Comparison of ENCODE assay signal across 1 cellular context in the genomic region with DNA sequence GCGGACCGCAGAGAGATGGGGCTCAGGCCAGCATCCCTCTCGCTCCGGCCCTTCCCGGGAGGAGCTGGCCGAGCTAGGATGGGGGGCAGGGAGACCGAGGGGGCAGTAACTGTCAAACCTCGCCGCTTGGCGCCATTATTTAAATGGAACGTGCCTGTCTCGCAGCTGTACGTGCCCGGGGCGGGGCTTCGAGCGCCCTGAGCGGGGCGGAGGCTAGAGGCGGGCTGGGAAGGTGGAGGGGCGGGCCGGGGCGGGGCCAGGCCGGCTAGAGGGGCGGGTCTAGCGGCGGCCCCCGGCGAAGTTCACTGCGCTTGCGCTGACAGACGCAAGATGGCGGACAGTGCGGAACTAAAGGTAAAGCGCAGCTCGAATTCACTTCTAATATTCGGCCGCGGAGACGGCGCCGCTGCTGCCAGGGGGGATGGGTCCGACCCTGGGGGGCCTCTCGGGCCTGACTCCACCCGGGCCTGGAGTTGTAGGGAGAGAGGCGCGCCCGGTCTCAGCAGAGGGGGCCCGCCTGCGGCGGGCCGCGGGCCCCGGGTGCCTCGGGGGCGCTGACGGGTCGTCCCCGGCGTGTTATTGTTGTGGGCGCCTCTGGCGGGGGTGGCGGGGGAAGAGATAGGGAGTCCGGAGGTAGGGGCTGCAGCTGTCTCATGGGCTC.
TF ChIP-seq lines count a peak whose summit lies in the region.

A gene (plus strand): TSS at position 319 of the 661 bp plus-strand sequence. CDS start 12 bp downstream, at position 331.

TF ChIP-seq in HepG2, 621 proteins besides CTCF, POLR2A, EP300 and RAD21 (continued from another document and continues in another):
- TF ChIP-seq, protein P1, sequence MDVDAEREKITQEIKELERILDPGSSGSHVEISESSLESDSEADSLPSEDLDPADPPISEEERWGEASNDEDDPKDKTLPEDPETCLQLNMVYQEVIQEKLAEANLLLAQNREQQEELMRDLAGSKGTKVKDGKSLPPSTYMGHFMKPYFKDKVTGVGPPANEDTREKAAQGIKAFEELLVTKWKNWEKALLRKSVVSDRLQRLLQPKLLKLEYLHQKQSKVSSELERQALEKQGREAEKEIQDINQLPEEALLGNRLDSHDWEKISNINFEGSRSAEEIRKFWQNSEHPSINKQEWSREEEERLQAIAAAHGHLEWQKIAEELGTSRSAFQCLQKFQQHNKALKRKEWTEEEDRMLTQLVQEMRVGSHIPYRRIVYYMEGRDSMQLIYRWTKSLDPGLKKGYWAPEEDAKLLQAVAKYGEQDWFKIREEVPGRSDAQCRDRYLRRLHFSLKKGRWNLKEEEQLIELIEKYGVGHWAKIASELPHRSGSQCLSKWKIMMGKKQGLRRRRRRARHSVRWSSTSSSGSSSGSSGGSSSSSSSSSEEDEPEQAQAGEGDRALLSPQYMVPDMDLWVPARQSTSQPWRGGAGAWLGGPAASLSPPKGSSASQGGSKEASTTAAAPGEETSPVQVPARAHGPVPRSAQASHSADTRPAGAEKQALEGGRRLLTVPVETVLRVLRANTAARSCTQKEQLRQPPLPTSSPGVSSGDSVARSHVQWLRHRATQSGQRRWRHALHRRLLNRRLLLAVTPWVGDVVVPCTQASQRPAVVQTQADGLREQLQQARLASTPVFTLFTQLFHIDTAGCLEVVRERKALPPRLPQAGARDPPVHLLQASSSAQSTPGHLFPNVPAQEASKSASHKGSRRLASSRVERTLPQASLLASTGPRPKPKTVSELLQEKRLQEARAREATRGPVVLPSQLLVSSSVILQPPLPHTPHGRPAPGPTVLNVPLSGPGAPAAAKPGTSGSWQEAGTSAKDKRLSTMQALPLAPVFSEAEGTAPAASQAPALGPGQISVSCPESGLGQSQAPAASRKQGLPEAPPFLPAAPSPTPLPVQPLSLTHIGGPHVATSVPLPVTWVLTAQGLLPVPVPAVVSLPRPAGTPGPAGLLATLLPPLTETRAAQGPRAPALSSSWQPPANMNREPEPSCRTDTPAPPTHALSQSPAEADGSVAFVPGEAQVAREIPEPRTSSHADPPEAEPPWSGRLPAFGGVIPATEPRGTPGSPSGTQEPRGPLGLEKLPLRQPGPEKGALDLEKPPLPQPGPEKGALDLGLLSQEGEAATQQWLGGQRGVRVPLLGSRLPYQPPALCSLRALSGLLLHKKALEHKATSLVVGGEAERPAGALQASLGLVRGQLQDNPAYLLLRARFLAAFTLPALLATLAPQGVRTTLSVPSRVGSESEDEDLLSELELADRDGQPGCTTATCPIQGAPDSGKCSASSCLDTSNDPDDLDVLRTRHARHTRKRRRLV (CRISPR knock-in tag; IDR thresholded peaks at IDR 0.05): no peak
- TF ChIP-seq, protein P2, sequence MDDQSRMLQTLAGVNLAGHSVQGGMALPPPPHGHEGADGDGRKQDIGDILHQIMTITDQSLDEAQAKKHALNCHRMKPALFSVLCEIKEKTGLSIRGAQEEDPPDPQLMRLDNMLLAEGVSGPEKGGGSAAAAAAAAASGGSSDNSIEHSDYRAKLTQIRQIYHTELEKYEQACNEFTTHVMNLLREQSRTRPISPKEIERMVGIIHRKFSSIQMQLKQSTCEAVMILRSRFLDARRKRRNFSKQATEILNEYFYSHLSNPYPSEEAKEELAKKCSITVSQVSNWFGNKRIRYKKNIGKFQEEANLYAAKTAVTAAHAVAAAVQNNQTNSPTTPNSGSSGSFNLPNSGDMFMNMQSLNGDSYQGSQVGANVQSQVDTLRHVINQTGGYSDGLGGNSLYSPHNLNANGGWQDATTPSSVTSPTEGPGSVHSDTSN (CRISPR knock-in tag; IDR thresholded peaks at IDR 0.05; ENCODE audit: borderline replicate concordance): no peak
- TF ChIP-seq ZNF329 (CRISPR knock-in tag; IDR thresholded peaks at IDR 0.05; ENCODE audit: low read depth): no peak
- TF ChIP-seq SNAPC2 (CRISPR knock-in tag; IDR thresholded peaks at IDR 0.05): peak; percentile 90; the same call in 1 of the 2 replicates
- TF ChIP-seq KAT7 (CRISPR knock-in tag; IDR thresholded peaks at IDR 0.05; ENCODE audit: borderline replicate concordance): no peak
- TF ChIP-seq ZNF644 (CRISPR knock-in tag; IDR thresholded peaks at IDR 0.05; ENCODE audit: low read depth): no peak
- TF ChIP-seq GLI4 (CRISPR knock-in tag; IDR thresholded peaks at IDR 0.05; ENCODE audit: borderline replicate concordance): no peak
- TF ChIP-seq ZNF619 (CRISPR knock-in tag; IDR thresholded peaks at IDR 0.05): no peak
- TF ChIP-seq GTF3A (CRISPR knock-in tag; conservative IDR thresholded peaks at IDR 0.05): no peak
- TF ChIP-seq ZNF780A (CRISPR knock-in tag; IDR thresholded peaks at IDR 0.05): no peak
- TF ChIP-seq, protein P3, sequence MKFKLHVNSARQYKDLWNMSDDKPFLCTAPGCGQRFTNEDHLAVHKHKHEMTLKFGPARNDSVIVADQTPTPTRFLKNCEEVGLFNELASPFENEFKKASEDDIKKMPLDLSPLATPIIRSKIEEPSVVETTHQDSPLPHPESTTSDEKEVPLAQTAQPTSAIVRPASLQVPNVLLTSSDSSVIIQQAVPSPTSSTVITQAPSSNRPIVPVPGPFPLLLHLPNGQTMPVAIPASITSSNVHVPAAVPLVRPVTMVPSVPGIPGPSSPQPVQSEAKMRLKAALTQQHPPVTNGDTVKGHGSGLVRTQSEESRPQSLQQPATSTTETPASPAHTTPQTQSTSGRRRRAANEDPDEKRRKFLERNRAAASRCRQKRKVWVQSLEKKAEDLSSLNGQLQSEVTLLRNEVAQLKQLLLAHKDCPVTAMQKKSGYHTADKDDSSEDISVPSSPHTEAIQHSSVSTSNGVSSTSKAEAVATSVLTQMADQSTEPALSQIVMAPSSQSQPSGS (CRISPR knock-in tag; IDR thresholded peaks at IDR 0.05): no peak
- TF ChIP-seq ZNF207 (IDR thresholded peaks at IDR 0.05; ENCODE audit: borderline replicate concordance): no peak
- TF ChIP-seq TBP (CRISPR knock-in tag; IDR thresholded peaks at IDR 0.05): no peak
- TF ChIP-seq CHD2 (IDR thresholded peaks at IDR 0.05; ENCODE audit: low read depth, low read length): no peak
- TF ChIP-seq MAFF (IDR thresholded peaks at IDR 0.05; ENCODE audit: low read depth, low read length): no peak
- TF ChIP-seq, protein P4, sequence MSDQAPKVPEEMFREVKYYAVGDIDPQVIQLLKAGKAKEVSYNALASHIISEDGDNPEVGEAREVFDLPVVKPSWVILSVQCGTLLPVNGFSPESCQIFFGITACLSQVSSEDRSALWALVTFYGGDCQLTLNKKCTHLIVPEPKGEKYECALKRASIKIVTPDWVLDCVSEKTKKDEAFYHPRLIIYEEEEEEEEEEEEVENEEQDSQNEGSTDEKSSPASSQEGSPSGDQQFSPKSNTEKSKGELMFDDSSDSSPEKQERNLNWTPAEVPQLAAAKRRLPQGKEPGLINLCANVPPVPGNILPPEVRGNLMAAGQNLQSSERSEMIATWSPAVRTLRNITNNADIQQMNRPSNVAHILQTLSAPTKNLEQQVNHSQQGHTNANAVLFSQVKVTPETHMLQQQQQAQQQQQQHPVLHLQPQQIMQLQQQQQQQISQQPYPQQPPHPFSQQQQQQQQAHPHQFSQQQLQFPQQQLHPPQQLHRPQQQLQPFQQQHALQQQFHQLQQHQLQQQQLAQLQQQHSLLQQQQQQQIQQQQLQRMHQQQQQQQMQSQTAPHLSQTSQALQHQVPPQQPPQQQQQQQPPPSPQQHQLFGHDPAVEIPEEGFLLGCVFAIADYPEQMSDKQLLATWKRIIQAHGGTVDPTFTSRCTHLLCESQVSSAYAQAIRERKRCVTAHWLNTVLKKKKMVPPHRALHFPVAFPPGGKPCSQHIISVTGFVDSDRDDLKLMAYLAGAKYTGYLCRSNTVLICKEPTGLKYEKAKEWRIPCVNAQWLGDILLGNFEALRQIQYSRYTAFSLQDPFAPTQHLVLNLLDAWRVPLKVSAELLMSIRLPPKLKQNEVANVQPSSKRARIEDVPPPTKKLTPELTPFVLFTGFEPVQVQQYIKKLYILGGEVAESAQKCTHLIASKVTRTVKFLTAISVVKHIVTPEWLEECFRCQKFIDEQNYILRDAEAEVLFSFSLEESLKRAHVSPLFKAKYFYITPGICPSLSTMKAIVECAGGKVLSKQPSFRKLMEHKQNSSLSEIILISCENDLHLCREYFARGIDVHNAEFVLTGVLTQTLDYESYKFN (CRISPR knock-in tag; conservative IDR thresholded peaks at IDR 0.05): peak; percentile 51
- no peak for TF ChIP-seq ZNF652 (CRISPR knock-in tag; IDR thresholded peaks at IDR 0.05; ENCODE audit: borderline replicate concordance, low read depth)
- TF ChIP-seq ISX (CRISPR knock-in tag; conservative IDR thresholded peaks at IDR 0.05): no peak
- TF ChIP-seq, protein P5, sequence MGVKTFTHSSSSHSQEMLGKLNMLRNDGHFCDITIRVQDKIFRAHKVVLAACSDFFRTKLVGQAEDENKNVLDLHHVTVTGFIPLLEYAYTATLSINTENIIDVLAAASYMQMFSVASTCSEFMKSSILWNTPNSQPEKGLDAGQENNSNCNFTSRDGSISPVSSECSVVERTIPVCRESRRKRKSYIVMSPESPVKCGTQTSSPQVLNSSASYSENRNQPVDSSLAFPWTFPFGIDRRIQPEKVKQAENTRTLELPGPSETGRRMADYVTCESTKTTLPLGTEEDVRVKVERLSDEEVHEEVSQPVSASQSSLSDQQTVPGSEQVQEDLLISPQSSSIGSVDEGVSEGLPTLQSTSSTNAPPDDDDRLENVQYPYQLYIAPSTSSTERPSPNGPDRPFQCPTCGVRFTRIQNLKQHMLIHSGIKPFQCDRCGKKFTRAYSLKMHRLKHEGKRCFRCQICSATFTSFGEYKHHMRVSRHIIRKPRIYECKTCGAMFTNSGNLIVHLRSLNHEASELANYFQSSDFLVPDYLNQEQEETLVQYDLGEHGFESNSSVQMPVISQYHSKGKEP (CRISPR knock-in tag; IDR thresholded peaks at IDR 0.05): no peak
- peak; percentile 58; the same call in 1 of the 2 replicates for TF ChIP-seq GABPB1 (CRISPR knock-in tag; IDR thresholded peaks at IDR 0.05)
- no peak for TF ChIP-seq ELF1 (CRISPR knock-in tag; IDR thresholded peaks at IDR 0.05)
- TF ChIP-seq PITX1 (CRISPR knock-in tag; IDR thresholded peaks at IDR 0.05): no peak
- no peak for TF ChIP-seq ZFP41 (CRISPR knock-in tag; IDR thresholded peaks at IDR 0.05; ENCODE audit: borderline replicate concordance)
- no peak for TF ChIP-seq ZSCAN12 (CRISPR knock-in tag; IDR thresholded peaks at IDR 0.05)
- TF ChIP-seq KDM6A (CRISPR knock-in tag; IDR thresholded peaks at IDR 0.05; ENCODE audit: low read depth): no peak
- TF ChIP-seq, protein P6, sequence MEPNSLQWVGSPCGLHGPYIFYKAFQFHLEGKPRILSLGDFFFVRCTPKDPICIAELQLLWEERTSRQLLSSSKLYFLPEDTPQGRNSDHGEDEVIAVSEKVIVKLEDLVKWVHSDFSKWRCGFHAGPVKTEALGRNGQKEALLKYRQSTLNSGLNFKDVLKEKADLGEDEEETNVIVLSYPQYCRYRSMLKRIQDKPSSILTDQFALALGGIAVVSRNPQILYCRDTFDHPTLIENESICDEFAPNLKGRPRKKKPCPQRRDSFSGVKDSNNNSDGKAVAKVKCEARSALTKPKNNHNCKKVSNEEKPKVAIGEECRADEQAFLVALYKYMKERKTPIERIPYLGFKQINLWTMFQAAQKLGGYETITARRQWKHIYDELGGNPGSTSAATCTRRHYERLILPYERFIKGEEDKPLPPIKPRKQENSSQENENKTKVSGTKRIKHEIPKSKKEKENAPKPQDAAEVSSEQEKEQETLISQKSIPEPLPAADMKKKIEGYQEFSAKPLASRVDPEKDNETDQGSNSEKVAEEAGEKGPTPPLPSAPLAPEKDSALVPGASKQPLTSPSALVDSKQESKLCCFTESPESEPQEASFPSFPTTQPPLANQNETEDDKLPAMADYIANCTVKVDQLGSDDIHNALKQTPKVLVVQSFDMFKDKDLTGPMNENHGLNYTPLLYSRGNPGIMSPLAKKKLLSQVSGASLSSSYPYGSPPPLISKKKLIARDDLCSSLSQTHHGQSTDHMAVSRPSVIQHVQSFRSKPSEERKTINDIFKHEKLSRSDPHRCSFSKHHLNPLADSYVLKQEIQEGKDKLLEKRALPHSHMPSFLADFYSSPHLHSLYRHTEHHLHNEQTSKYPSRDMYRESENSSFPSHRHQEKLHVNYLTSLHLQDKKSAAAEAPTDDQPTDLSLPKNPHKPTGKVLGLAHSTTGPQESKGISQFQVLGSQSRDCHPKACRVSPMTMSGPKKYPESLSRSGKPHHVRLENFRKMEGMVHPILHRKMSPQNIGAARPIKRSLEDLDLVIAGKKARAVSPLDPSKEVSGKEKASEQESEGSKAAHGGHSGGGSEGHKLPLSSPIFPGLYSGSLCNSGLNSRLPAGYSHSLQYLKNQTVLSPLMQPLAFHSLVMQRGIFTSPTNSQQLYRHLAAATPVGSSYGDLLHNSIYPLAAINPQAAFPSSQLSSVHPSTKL (CRISPR knock-in tag; IDR thresholded peaks at IDR 0.05): no peak
- TF ChIP-seq NFE2L1 (CRISPR knock-in tag; IDR thresholded peaks at IDR 0.05; ENCODE audit: borderline replicate concordance): no peak
- no peak for TF ChIP-seq ZSCAN30 (CRISPR knock-in tag; IDR thresholded peaks at IDR 0.05)
- TF ChIP-seq, protein P7, sequence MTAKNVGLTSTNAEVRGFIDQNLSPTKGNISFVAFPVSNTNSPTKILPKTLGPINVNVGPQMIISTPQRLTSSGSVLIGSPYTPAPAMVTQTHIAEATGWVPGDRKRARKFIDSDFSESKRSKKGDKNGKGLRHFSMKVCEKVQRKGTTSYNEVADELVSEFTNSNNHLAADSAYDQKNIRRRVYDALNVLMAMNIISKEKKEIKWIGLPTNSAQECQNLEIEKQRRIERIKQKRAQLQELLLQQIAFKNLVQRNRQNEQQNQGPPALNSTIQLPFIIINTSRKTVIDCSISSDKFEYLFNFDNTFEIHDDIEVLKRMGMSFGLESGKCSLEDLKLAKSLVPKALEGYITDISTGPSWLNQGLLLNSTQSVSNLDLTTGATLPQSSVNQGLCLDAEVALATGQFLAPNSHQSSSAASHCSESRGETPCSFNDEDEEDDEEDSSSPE (CRISPR knock-in tag; IDR thresholded peaks at IDR 0.05): peak; percentile 99
- TF ChIP-seq, protein P8, sequence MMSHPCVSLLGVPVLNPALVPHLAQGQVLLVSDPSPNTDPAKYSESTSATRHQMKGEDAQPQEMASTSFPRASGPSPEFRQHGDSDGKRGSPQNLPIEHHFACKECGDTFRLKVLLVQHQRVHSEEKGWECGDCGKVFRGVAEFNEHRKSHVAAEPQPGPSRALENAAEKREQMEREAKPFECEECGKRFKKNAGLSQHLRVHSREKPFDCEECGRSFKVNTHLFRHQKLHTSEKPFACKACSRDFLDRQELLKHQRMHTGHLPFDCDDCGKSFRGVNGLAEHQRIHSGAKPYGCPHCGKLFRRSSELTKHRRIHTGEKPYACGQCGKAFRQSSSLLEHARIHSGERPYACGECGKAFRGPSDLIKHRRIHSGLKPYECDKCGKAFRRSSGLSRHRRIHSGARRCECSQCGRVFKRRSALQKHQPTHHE (CRISPR knock-in tag; IDR thresholded peaks at IDR 0.05; ENCODE audit: borderline replicate concordance): no peak
- no peak for TF ChIP-seq ZNF713 (CRISPR knock-in tag; IDR thresholded peaks at IDR 0.05)
- TF ChIP-seq ATAD3A (CRISPR knock-in tag; IDR thresholded peaks at IDR 0.05): no peak
- TF ChIP-seq NCOR1 (IDR thresholded peaks at IDR 0.05; ENCODE audit: borderline replicate concordance, low read length): no peak; the same call in 1 of the 2 replicates
- TF ChIP-seq EEA1 (CRISPR knock-in tag; IDR thresholded peaks at IDR 0.05; ENCODE audit: borderline replicate concordance): no peak
- TF ChIP-seq SNRNP70 (IDR thresholded peaks at IDR 0.05; ENCODE audit: low read depth, low read length): no peak
- no peak for TF ChIP-seq ZNF136 (CRISPR knock-in tag; IDR thresholded peaks at IDR 0.05; ENCODE audit: low read depth)
- TF ChIP-seq ZNF335 (CRISPR knock-in tag; IDR thresholded peaks at IDR 0.05): no peak
- TF ChIP-seq ZNF124 (CRISPR knock-in tag; IDR thresholded peaks at IDR 0.05): 0 out of 2 replicates have a peak, but pooled peaks have one; percentile 36
